ENCODE assay signal across 32 cellular contexts in genomic region chr13:25933520-25933919, GRCh38.
"Had no signal": no experiment of that assay in that cellular context is flagged by ENCODE, and none has a peak within 500 bp of the region (broad histone marks: within the 10 kb centered on the region; RNA-seq: fewer than 3 reads in every experiment).

No MANE protein-coding gene starts in this region.

- H3K27ac ChIP-seq: adrenal gland, body of pancreas, SJCRH30, SK-N-MC had no signal

- H3K36me3 ChIP-seq: adrenal gland, MG63, SJCRH30 had no signal

- H3K36me3 Mint-ChIP-seq: WTC11 had no signal

- H3K4me1 ChIP-seq: adrenal gland, body of pancreas had no signal

- H3K9me3 Mint-ChIP-seq: activated CD4-positive, alpha-beta T cell treated with anti-CD3 and anti-CD28 coated beads, Interleukin-2, amount 10 ng/mL, durations not matched to agents 7 days and 5 days; activated naive CD4-positive, alpha-beta T cell treated with anti-CD3 and anti-CD28 coated beads for 36 hours; activated naive CD4-positive, alpha-beta T cell treated with anti-CD3 and anti-CD28 coated beads, Interleukin-2, amount 50 U/mL, for 72 hours; activated T-cell treated with anti-CD3 and anti-CD28 coated beads, Interleukin-2, amount 50 U/mL, for 24 hours; activated T-helper 2 cell treated with anti-CD3 and anti-CD28 coated beads, Interferon-gamma antibody, Interleukin-2, Interleukin-4, amounts not matched to agents 10 μg/mL and 5 μg/mL and 100 μg/mL, durations not matched to agents 14 hours and 24 hours and 36 hours; WTC11 had no signal

- ATAC-seq: activated CD4-positive, alpha-beta T cell treated with anti-CD3 and anti-CD28 coated beads for 36 hours; activated CD4-positive, CD25-positive, alpha-beta regulatory T cell treated with anti-CD3 and anti-CD28 coated beads, Interleukin-2, amount 50 U/mL, for 24 hours; activated CD8-positive, alpha-beta T cell treated with anti-CD3 and anti-CD28 coated beads, Interleukin-2, amount 10 ng/mL, durations not matched to agents 7 days and 5 days; activated naive CD4-positive, alpha-beta T cell treated with anti-CD3 and anti-CD28 coated beads, Interleukin-2, amount 50 U/mL, for 72 hours; body of pancreas; Panc1; WTC11 had no signal

- DNase-seq: activated CD4-positive, alpha-beta T cell treated with anti-CD3 and anti-CD28 coated beads for 36 hours; activated CD4-positive, alpha-beta T cell treated with anti-CD3 and anti-CD28 coated beads, Interleukin-2, amount 10 ng/mL, durations not matched to agents 7 days and 5 days; activated CD4-positive, alpha-beta T cell treated with anti-CD3 and anti-CD28 coated beads, Interleukin-2, amount 50 U/mL, for 48 hours; activated CD8-positive, alpha-beta T cell treated with anti-CD3 and anti-CD28 coated beads, Interleukin-2, amount 10 ng/mL, durations not matched to agents 7 days and 5 days; activated gamma-delta T cell treated with Interleukin-2 at 50 U/mL for 16 hours; activated naive CD4-positive, alpha-beta T cell treated with anti-CD3 and anti-CD28 coated beads for 36 hours; activated T-cell treated with anti-CD3 and anti-CD28 coated beads, Interleukin-2, amount 50 U/mL, for 24 hours; adrenal gland; body of pancreas; central memory CD4-positive, alpha-beta T cell; Karpas-422; MG63; NCI-H1048; NCI-H1105 treated with DMSO at 0.1 percent for 48 hours; NCI-H1436; NCI-H1694; NCI-H1930; NCI-H2081 treated with DMSO at 0.1 percent for 48 hours; NCI-H2171; NCI-H446; NCI-H510A treated with DMSO at 0.1 percent for 48 hours; NCI-H526 treated with DMSO at 0.1 percent for 48 hours; NCI-H774; SHP77; T1000 had no signal

- H3K27me3 ChIP-seq: adrenal gland, body of pancreas, SJCRH30 had no signal

- H3K4me3 ChIP-seq: adrenal gland, body of pancreas, MG63, SJCRH30, SK-N-MC had no signal

- H3K9me3 ChIP-seq: adrenal gland, body of pancreas, MG63, SJCRH30 had no signal

- H3K27me3 Mint-ChIP-seq: activated T-cell treated with anti-CD3 and anti-CD28 coated beads, Interleukin-2, amount 50 U/mL, for 24 hours had no signal

- H3K27ac Mint-ChIP-seq: activated CD4-positive, alpha-beta T cell treated with anti-CD3 and anti-CD28 coated beads for 36 hours; activated CD4-positive, alpha-beta T cell treated with anti-CD3 and anti-CD28 coated beads, Interleukin-2, amount 10 ng/mL, durations not matched to agents 7 days and 5 days; activated CD8-positive, alpha-beta T cell treated with anti-CD3 and anti-CD28 coated beads, Interleukin-2, amount 10 ng/mL, durations not matched to agents 7 days and 5 days; activated naive CD4-positive, alpha-beta T cell treated with anti-CD3 and anti-CD28 coated beads for 36 hours; activated naive CD4-positive, alpha-beta T cell treated with anti-CD3 and anti-CD28 coated beads, Interleukin-2, amount 50 U/mL, for 72 hours; activated T-cell treated with anti-CD3 and anti-CD28 coated beads, Interleukin-2, amount 50 U/mL, for 24 hours; activated T-helper 2 cell treated with anti-CD3 and anti-CD28 coated beads, Interferon-gamma antibody, Interleukin-2, Interleukin-4, amounts not matched to agents 10 μg/mL and 5 μg/mL and 100 μg/mL, durations not matched to agents 14 hours and 24 hours and 36 hours; WTC11 had no signal

- H3K4me1 Mint-ChIP-seq: activated CD4-positive, alpha-beta T cell treated with anti-CD3 and anti-CD28 coated beads for 36 hours; activated CD4-positive, alpha-beta T cell treated with anti-CD3 and anti-CD28 coated beads, Interleukin-2, amount 10 ng/mL, durations not matched to agents 7 days and 5 days had no signal

- H3K4me3 Mint-ChIP-seq: activated CD4-positive, alpha-beta T cell treated with anti-CD3 and anti-CD28 coated beads for 36 hours; activated CD4-positive, alpha-beta T cell treated with anti-CD3 and anti-CD28 coated beads, Interleukin-2, amount 10 ng/mL, durations not matched to agents 7 days and 5 days; activated CD8-positive, alpha-beta T cell treated with anti-CD3 and anti-CD28 coated beads, Interleukin-2, amount 10 ng/mL, durations not matched to agents 7 days and 5 days; activated naive CD4-positive, alpha-beta T cell treated with anti-CD3 and anti-CD28 coated beads for 36 hours; activated T-cell treated with anti-CD3 and anti-CD28 coated beads, Interleukin-2, amount 50 U/mL, for 24 hours; WTC11 had no signal
